In the genomic region with DNA sequence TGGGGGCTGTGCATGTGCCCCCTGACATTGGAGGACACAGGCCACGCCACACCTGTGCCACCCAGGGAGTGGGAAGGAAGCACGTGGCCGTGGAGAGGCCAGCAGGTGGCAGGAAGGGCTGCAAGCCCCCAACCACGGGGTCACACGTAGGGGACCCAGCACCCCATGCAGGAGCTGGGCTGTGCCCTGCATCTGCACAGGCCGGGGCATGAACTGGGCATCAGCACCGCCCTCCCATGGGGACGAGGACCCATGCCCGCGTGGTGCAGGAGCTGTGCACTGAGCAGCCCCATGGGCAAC, we compare ENCODE assay signal across 1 cellular context.
TF ChIP-seq lines count a peak whose summit lies in the region.

No MANE protein-coding gene starts in this region.

TF ChIP-seq in HepG2, 621 proteins besides CTCF, POLR2A, EP300 and RAD21:
- TF ChIP-seq YEATS2 (CRISPR knock-in tag; IDR thresholded peaks at IDR 0.05; ENCODE audit: borderline replicate concordance) (no peak), SNAI1 (CRISPR knock-in tag; IDR thresholded peaks at IDR 0.05; ENCODE audit: borderline replicate concordance) (no peak), ZNF430 (CRISPR knock-in tag; IDR thresholded peaks at IDR 0.05) (no peak)
- TF ChIP-seq, protein P1, sequence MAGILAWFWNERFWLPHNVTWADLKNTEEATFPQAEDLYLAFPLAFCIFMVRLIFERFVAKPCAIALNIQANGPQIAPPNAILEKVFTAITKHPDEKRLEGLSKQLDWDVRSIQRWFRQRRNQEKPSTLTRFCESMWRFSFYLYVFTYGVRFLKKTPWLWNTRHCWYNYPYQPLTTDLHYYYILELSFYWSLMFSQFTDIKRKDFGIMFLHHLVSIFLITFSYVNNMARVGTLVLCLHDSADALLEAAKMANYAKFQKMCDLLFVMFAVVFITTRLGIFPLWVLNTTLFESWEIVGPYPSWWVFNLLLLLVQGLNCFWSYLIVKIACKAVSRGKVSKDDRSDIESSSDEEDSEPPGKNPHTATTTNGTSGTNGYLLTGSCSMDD (CRISPR knock-in tag; IDR thresholded peaks at IDR 0.05): no peak
- TF ChIP-seq, protein P2, sequence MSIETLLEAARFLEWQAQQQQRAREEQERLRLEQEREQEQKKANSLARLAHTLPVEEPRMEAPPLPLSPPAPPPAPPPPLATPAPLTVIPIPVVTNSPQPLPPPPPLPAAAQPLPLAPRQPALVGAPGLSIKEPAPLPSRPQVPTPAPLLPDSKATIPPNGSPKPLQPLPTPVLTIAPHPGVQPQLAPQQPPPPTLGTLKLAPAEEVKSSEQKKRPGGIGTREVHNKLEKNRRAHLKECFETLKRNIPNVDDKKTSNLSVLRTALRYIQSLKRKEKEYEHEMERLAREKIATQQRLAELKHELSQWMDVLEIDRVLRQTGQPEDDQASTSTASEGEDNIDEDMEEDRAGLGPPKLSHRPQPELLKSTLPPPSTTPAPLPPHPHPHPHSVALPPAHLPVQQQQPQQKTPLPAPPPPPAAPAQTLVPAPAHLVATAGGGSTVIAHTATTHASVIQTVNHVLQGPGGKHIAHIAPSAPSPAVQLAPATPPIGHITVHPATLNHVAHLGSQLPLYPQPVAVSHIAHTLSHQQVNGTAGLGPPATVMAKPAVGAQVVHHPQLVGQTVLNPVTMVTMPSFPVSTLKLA (IDR thresholded peaks at IDR 0.05): peak; percentile 86
- TF ChIP-seq, protein P3, sequence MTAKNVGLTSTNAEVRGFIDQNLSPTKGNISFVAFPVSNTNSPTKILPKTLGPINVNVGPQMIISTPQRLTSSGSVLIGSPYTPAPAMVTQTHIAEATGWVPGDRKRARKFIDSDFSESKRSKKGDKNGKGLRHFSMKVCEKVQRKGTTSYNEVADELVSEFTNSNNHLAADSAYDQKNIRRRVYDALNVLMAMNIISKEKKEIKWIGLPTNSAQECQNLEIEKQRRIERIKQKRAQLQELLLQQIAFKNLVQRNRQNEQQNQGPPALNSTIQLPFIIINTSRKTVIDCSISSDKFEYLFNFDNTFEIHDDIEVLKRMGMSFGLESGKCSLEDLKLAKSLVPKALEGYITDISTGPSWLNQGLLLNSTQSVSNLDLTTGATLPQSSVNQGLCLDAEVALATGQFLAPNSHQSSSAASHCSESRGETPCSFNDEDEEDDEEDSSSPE (CRISPR knock-in tag; IDR thresholded peaks at IDR 0.05): no peak
